In genomic region chr5:77210091-77211012, GRCh38 we compare ENCODE assay signal across 8 cellular contexts. TPM values are rescaled to one million over a fixed set of nuclear protein-coding genes. Genes with fewer than 3 reads are reported as not detected.
A peak's percentile ranks its signal among the peaks of the same experiment; 100 is the strongest.
DNase-seq lines count a peak whose midpoint lies in the region; ATAC-seq lines count a peak whose summit lies in the region.

Gene PDE8B, plus strand, starts transcription at chr5:77210680. Its CDS starts 246 bp downstream, at chr5:77210926.

- H3K4me1 Mint-ChIP-seq in activated CD4-positive, alpha-beta T cell treated with anti-CD3 and anti-CD28 coated beads for 36 hours: peaks cover 10% of the 10 kb centered on the region
- H3K4me1 Mint-ChIP-seq in activated naive CD8-positive, alpha-beta T cell (ENCODE audit: low read depth): peaks cover 11% of the 10 kb centered on the region

- no peaks in the 10 kb centered on the region for H3K36me3 Mint-ChIP-seq in activated CD4-positive, alpha-beta T cell treated with anti-CD3 and anti-CD28 coated beads for 36 hours (ENCODE audit: low read depth)
- H3K36me3 Mint-ChIP-seq in activated naive CD8-positive, alpha-beta T cell: peaks cover 2% of the 10 kb centered on the region

- peak within 1 kb of the TSS in 1 of 21 experiments; percentile 51 for H3K27ac ChIP-seq in skin epidermis

- H3K4me3 ChIP-seq in iPS-18c (ENCODE audit: insufficient read depth, low read depth, low read length) (peak within 1 kb of the TSS; percentile 63), skin epidermis (peak within 1 kb of the TSS; percentile 22 to 58 (median 35))

- H3K9me3 ChIP-seq in iPS-18c (ENCODE audit: control insufficient read depth, insufficient read depth, low read length): no peaks in the 10 kb centered on the region

- peak within 1 kb of the TSS; percentile 68 for H3K4me3 Mint-ChIP-seq in activated CD4-positive, alpha-beta T cell treated with anti-CD3 and anti-CD28 coated beads for 36 hours
- H3K4me3 Mint-ChIP-seq in activated naive CD8-positive, alpha-beta T cell: peak within 1 kb of the TSS; percentile 83

- H3K27me3 Mint-ChIP-seq in activated CD4-positive, alpha-beta T cell treated with anti-CD3 and anti-CD28 coated beads for 36 hours: peaks cover 48% of the 10 kb centered on the region
- peaks cover 38% of the 10 kb centered on the region for H3K27me3 Mint-ChIP-seq in activated naive CD8-positive, alpha-beta T cell

- peak; percentile 55 for ATAC-seq in activated CD4-positive, alpha-beta T cell treated with anti-CD3 and anti-CD28 coated beads for 36 hours

- no peaks in the 10 kb centered on the region for H3K9me3 Mint-ChIP-seq in activated CD4-positive, alpha-beta T cell treated with anti-CD3 and anti-CD28 coated beads for 36 hours (ENCODE audit: low read depth)
- no peaks in the 10 kb centered on the region for H3K9me3 Mint-ChIP-seq in activated naive CD8-positive, alpha-beta T cell (ENCODE audit: low read depth)

- no peak within 1 kb of the TSS for H3K27ac Mint-ChIP-seq in activated CD4-positive, alpha-beta T cell treated with anti-CD3 and anti-CD28 coated beads for 36 hours
- no peak within 1 kb of the TSS for H3K27ac Mint-ChIP-seq in activated naive CD8-positive, alpha-beta T cell

- intact Hi-C loops in activated CD4-positive, alpha-beta T cell treated with anti-CD3 and anti-CD28 coated beads for 36 hours (cut with DNase I, micrococcal nuclease): loop anchor here (2.0 to 10.0 kb wide), 2 partner anchors 282 to 284 kb away; partner anchors contain the start of gene WDR41 (in 2 of the 2)

- CTCF ChIA-PET in activated CD4-positive, alpha-beta T cell treated with anti-CD3 and anti-CD28 coated beads for 36 hours (lab: Charles Lee): interaction anchor here (0.8 to 1.1 kb wide), 2 partner anchors 32 to 227 kb away, joined by 3 to 4 read pairs; no protein-coding TSS in a partner anchor

- DNase-seq in activated CD4-positive, alpha-beta T cell treated with anti-CD3 and anti-CD28 coated beads for 36 hours: peak; percentile 32
- no peak for DNase-seq in activated CD4-positive, alpha-beta T cell treated with anti-CD3 and anti-CD28 coated beads for 1 hour
- DNase-seq in NCI-H82 treated with DMSO at 0.1 percent for 48 hours (lab: John Stamatoyannopoulos, UW; ENCODE audit: unreplicated experiment): no peak
- no peak for DNase-seq in MV-4-11 (lab: John Stamatoyannopoulos, UW)
- no peak for DNase-seq in DMS79 (lab: John Stamatoyannopoulos, UW)

- POLR2A ChIA-PET in activated CD4-positive, alpha-beta T cell treated with anti-CD3 and anti-CD28 coated beads for 36 hours (lab: Charles Lee): no interaction called here

RNA-seq across cellular contexts. Expression of gene PDE8B, which starts in this region (rescaled TPM):
- not detected for total RNA-seq in activated CD4-positive, alpha-beta T cell treated with anti-CD3 and anti-CD28 coated beads for 36 hours

Comparison
In these comparisons a context has a peak if more than half of its experiments do, and no peak if none do; other contexts are left out.
1. Peak in DNase-seq and ATAC-seq in activated CD4-positive, alpha-beta T cell treated with anti-CD3 and anti-CD28 coated beads for 36 hours; RNA of the gene not detected or under 1 TPM.